18 cellular contexts compared by ENCODE assay signal in genomic region chr13:27852491-27852890, GRCh38.
"Had no signal": no experiment of that assay in that cellular context is flagged by ENCODE, and none has a peak within 500 bp of the region (broad histone marks: within the 10 kb centered on the region; RNA-seq: fewer than 3 reads in every experiment).

No MANE protein-coding gene starts in this region.

- H3K9me3 ChIP-seq: esophagus squamous epithelium, gastrocnemius medialis, left lung, lower lobe of right lung, mucosa of descending colon had no signal

- ATAC-seq: gastrocnemius medialis, heart right ventricle, left cardiac atrium, left lung, left ventricle myocardium superior, lower lobe of right lung, mucosa of descending colon had no signal

- H3K27ac ChIP-seq: coronary artery, esophagus squamous epithelium, gastrocnemius medialis, heart right ventricle, left lung, lower lobe of right lung had no signal

- H3K4me3 ChIP-seq: coronary artery, esophagus squamous epithelium, gastrocnemius medialis, heart right ventricle, left lung, lower lobe of right lung, mucosa of descending colon had no signal

- H3K4me1 ChIP-seq: esophagus squamous epithelium, gastrocnemius medialis, heart right ventricle, left lung, lower lobe of right lung had no signal

- DNase-seq: effector CD4-positive, alpha-beta T cell; effector memory CD4-positive, alpha-beta T cell; esophagus squamous epithelium; foreskin fibroblast; foreskin melanocyte; gastrocnemius medialis; glutamatergic neuron; head of caudate nucleus; heart right ventricle; hippocampal formation; left cardiac atrium; left lung; left ventricle myocardium superior; lower lobe of right lung; mesenchymal stem cell; mucosa of descending colon; naive B cell had no signal

- H3K36me3 ChIP-seq: esophagus squamous epithelium, gastrocnemius medialis, heart right ventricle, left lung, lower lobe of right lung had no signal
